ENCODE assay signal across 17 cellular contexts in genomic region chr2:71891719-71892118, GRCh38.
DNase-seq lines count a peak whose midpoint lies in the region; ATAC-seq, FAIRE-seq and TF ChIP-seq lines count a peak whose summit lies in the region.
"Had no signal": no experiment of that assay in that cellular context is flagged by ENCODE, and none has a peak within 500 bp of the region (broad histone marks: within the 10 kb centered on the region; RNA-seq: fewer than 3 reads in every experiment).

No MANE protein-coding gene starts in this region.

- ATAC-seq in HCT116 = no peak
- ATAC-seq: CD8-positive, alpha-beta T cell; GM12878 had no signal

- TF ChIP-seq RAD21 in HCT116 (IDR thresholded peaks at IDR 0.05; ENCODE audit: low read depth) = no peak

- TF ChIP-seq POLR2A in HCT116 (IDR thresholded peaks at IDR 0.05; ENCODE audit: borderline replicate concordance, extremely low read depth, insufficient read depth, insufficient read length) = no peak

- H3K4me3 Mint-ChIP-seq in endodermal cell = no peak overlapping the region
- H3K4me3 Mint-ChIP-seq: B cell; CD8-positive, alpha-beta T cell had no signal

- peak; percentile 5 for DNase-seq in activated effector memory CD4-positive, alpha-beta T cell treated with anti-CD3 and anti-CD28 coated beads, Interleukin-2, amount 50 U/mL, for 16 hours
- DNase-seq in activated effector memory CD4-positive, alpha-beta T cell treated with Interleukin-2 at 50 U/mL for 16 hours = no peak
- DNase-seq in HCT116 (ENCODE audit: low read depth, low spot score) (no peak), endodermal cell (peak; percentile 6), urothelium cell line (ENCODE audit: low spot score) (peak; percentile 1), RPMI8226 (no peak), hepatocyte (ENCODE audit: low spot score) (no peak)
- DNase-seq: Calu3, DND-41, EL had no signal

- H3K27ac ChIP-seq in HCT116 (ENCODE audit: low read depth, low read length) = no peak overlapping the region
- H3K27ac ChIP-seq in endodermal cell (ENCODE audit: low read depth, low read length) = no peak overlapping the region
- H3K27ac ChIP-seq in hepatocyte = no peak overlapping the region
- H3K27ac ChIP-seq: BLaER1 treated with 17β-estradiol and CSF1 and Interleukin-3, amounts not matched to agents 10 nM and 100 nM had no signal

- TF ChIP-seq CTCF in HCT116 (IDR thresholded peaks at IDR 0.05 in 2 of 3, conservative IDR thresholded peaks at IDR 0.05 in 1 of 3; ENCODE audit: borderline replicate concordance in 1 of 3, insufficient read depth in 1 of 3, low read depth in 2 of 3, low read length in 2 of 3) (no peak), endodermal cell (conservative IDR thresholded peaks at IDR 0.05) (no peak), hepatocyte (IDR thresholded peaks at IDR 0.05; ENCODE audit: poor library complexity) (no peak)

- peaks cover 0 to 8% of the 10 kb centered on the region in 2 experiments; a peak in 1 of 4 replicates for H3K4me1 ChIP-seq in HCT116 (ENCODE audit: control insufficient read depth in 1 of 2, insufficient read depth in 2 of 2, low read length in 2 of 2)
- H3K4me1 ChIP-seq in endodermal cell (ENCODE audit: control insufficient read depth, insufficient read depth, low read length) = no peaks in the 10 kb centered on the region
- no peaks in the 10 kb centered on the region for H3K4me1 ChIP-seq in hepatocyte (ENCODE audit: insufficient read depth)
- H3K4me1 ChIP-seq: HAP-1 had no signal

- H3K27me3 Mint-ChIP-seq in endodermal cell (ENCODE audit: insufficient read depth) = no peaks in the 10 kb centered on the region
- H3K27me3 Mint-ChIP-seq: B cell had no signal

- POLR2A ChIA-PET in HCT116 (lab: Charles Lee) = no interaction called here

- WGBS in endodermal cell (ENCODE audit: insufficient coverage in 1 of 2, insufficient read length in 1 of 2), 2 experiments = 80 to 89% methylated on average over 1 to 4 of the region's 4 CpGs
- WGBS in hepatocyte (ENCODE audit: low lambda C conversion rate, missing lambda C conversion rate) = 82% methylated on average over 4 of the region's 4 CpGs

- BruUV-seq in HCT116 (replicated peaks; lab: Mats Ljungman, UMichigan) = no TSS peak

- H3K27me3 ChIP-seq in HCT116 (ENCODE audit: insufficient read depth, low read length) (no peaks in the 10 kb centered on the region), endodermal cell (ENCODE audit: control insufficient read depth, insufficient read depth, low read length, poor library complexity, severe bottlenecking) (no peaks in the 10 kb centered on the region), hepatocyte (peaks cover 11% of the 10 kb centered on the region)
- H3K27me3 ChIP-seq: BLaER1 treated with 17β-estradiol and CSF1 and Interleukin-3, amounts not matched to agents 10 nM and 100 nM had no signal

- no peaks in the 10 kb centered on the region for H4K20me1 ChIP-seq in HCT116 (ENCODE audit: insufficient read depth)
- H4K20me1 ChIP-seq in hepatocyte (ENCODE audit: insufficient read depth, poor library complexity, severe bottlenecking) = no peaks in the 10 kb centered on the region
- H4K20me1 ChIP-seq: BLaER1 treated with 17β-estradiol and CSF1 and Interleukin-3, amounts not matched to agents 10 nM and 100 nM had no signal

- H3K4me2 ChIP-seq in HCT116 (ENCODE audit: low read length) = no peak overlapping the region
- H3K4me2 ChIP-seq in hepatocyte = no peak overlapping the region

- H2AFZ ChIP-seq in HCT116 (ENCODE audit: low read depth, low read length, poor library complexity, severe bottlenecking) (no peak overlapping the region), hepatocyte (no peak overlapping the region)

- no peaks in the 10 kb centered on the region for H3K36me3 Mint-ChIP-seq in endodermal cell (ENCODE audit: low read depth)
- H3K36me3 Mint-ChIP-seq: CD8-positive, alpha-beta T cell had no signal

- H3K9me2 ChIP-seq in HCT116 (ENCODE audit: insufficient read depth) (no peaks in the 10 kb centered on the region), hepatocyte (replicated peaks; ENCODE audit: insufficient read depth) (no peaks in the 10 kb centered on the region)

- no peak for FAIRE-seq in urothelium cell line (lab: Jason Lieb, UNC)
- FAIRE-seq: GM12878, GM19239, H1 had no signal

- H3K4me3 ChIP-seq in HCT116 (replicated peaks in 1 of 2; ENCODE audit: low read depth in 1 of 2, low read length in 2 of 2) (no peak overlapping the region), endodermal cell (ENCODE audit: low read length) (no peak overlapping the region), hepatocyte (no peak overlapping the region)
- H3K4me3 ChIP-seq: BLaER1 treated with 17β-estradiol and CSF1 and Interleukin-3, amounts not matched to agents 10 nM and 100 nM; GM12878; HAP-1 had no signal

- H3K4me1 Mint-ChIP-seq in endodermal cell = no peaks in the 10 kb centered on the region
- H3K4me1 Mint-ChIP-seq: B cell had no signal

- intact Hi-C loops in HCT116 (cut with micrococcal nuclease) = no loop called here

- H3K9me3 ChIP-seq in HCT116 (ENCODE audit: control insufficient read depth in 1 of 2, insufficient read depth in 1 of 2, low read depth in 1 of 2, low read length in 2 of 2) (no peaks in the 10 kb centered on the region), endodermal cell (ENCODE audit: control insufficient read depth, low read length) (no peaks in the 10 kb centered on the region), hepatocyte (ENCODE audit: low read depth) (no peaks in the 10 kb centered on the region)
- H3K9me3 ChIP-seq: HAP-1 had no signal

- H3K9ac ChIP-seq in HCT116 (ENCODE audit: low read length) = no peak overlapping the region
- H3K9ac ChIP-seq in endodermal cell (ENCODE audit: extremely low read depth, low read length, poor library complexity, severe bottlenecking) = no peak overlapping the region
- H3K9ac ChIP-seq: BLaER1 treated with 17β-estradiol and CSF1 and Interleukin-3, amounts not matched to agents 10 nM and 100 nM had no signal

- RAD21 ChIA-PET in HCT116 (lab: Charles Lee; ENCODE audit: low non-redundant PET in 1 of 2, low total read pairs in 2 of 2, uncharacterized antibody in 2 of 2, unreplicated experiment in 2 of 2) = no interaction called here

- H3K79me2 ChIP-seq in HCT116 (ENCODE audit: insufficient read depth, low read length) (no peaks in the 10 kb centered on the region), hepatocyte (no peaks in the 10 kb centered on the region)

- CTCF ChIA-PET in HCT116 (lab: Charles Lee) = no interaction called here

- no peak overlapping the region for H3K27ac Mint-ChIP-seq in endodermal cell
- H3K27ac Mint-ChIP-seq: B cell; CD8-positive, alpha-beta T cell had no signal

- H3K9me3 Mint-ChIP-seq in endodermal cell = no peaks in the 10 kb centered on the region
- H3K9me3 Mint-ChIP-seq: CD8-positive, alpha-beta T cell had no signal

- H3K36me3 ChIP-seq in HCT116 (ENCODE audit: control insufficient read depth in 1 of 2, insufficient read depth in 2 of 2, low read length in 2 of 2) (no peaks in the 10 kb centered on the region), endodermal cell (ENCODE audit: control insufficient read depth, insufficient read depth, low read length) (no peaks in the 10 kb centered on the region), hepatocyte (replicated peaks; ENCODE audit: insufficient read depth, low read depth) (no peaks in the 10 kb centered on the region)
- H3K36me3 ChIP-seq: BLaER1 treated with 17β-estradiol and CSF1 and Interleukin-3, amounts not matched to agents 10 nM and 100 nM; HAP-1 had no signal

TF ChIP-seq in HCT116, 20 proteins besides CTCF, POLR2A, EP300 and RAD21:
- TF ChIP-seq EGR1 (IDR thresholded peaks at IDR 0.05; ENCODE audit: low read depth) (0 out of 2 replicates have a peak, but pooled peaks have one; percentile 28), EZH2phosphoT487 (IDR thresholded peaks at IDR 0.05; ENCODE audit: borderline replicate concordance) (no peak), CEBPB (IDR thresholded peaks at IDR 0.05; ENCODE audit: low read depth) (no peak), ZNF274 (IDR thresholded peaks at IDR 0.05; ENCODE audit: low read depth, low read length) (no peak), TCF7L2 (IDR thresholded peaks at IDR 0.05; ENCODE audit: borderline replicate concordance, extremely low read depth, insufficient read depth, insufficient read length) (no peak)

Comparison
In these comparisons a context has a peak if more than half of its experiments do, and no peak if none do; other contexts are left out.
1. DNase-seq: peak in activated effector memory CD4-positive, alpha-beta T cell treated with anti-CD3 and anti-CD28 coated beads, Interleukin-2, amount 50 U/mL, for 16 hours (single experiment), endodermal cell (single experiment) and urothelium cell line (single experiment); none in activated effector memory CD4-positive, alpha-beta T cell treated with Interleukin-2 at 50 U/mL for 16 hours (single experiment), HCT116 (single experiment), RPMI8226 (single experiment) and hepatocyte (single experiment).